Comparison of ENCODE assay signal across 16 cellular contexts in genomic region chr21:45421846-45422775, GRCh38. TPM values are rescaled to one million over a fixed set of nuclear protein-coding genes. Genes with fewer than 3 reads are reported as not detected.
A peak's percentile ranks its signal among the peaks of the same experiment; 100 is the strongest.
DNase-seq lines count a peak whose midpoint lies in the region; ATAC-seq and TF ChIP-seq lines count a peak whose summit lies in the region.
"Had no signal": no experiment of that assay in that cellular context is flagged by ENCODE, and none has a peak within 500 bp of the region (broad histone marks: within the 10 kb centered on the region; RNA-seq: fewer than 3 reads in every experiment).

No MANE protein-coding gene starts in this region.

- no peaks in the 10 kb centered on the region for H3K27me3 Mint-ChIP-seq in endodermal cell (ENCODE audit: insufficient read depth)
- H3K27me3 Mint-ChIP-seq in type B pancreatic cell: no peaks in the 10 kb centered on the region
- peaks cover 7% of the 10 kb centered on the region for H3K27me3 Mint-ChIP-seq in CD8-positive, alpha-beta T cell (ENCODE audit: low read depth)
- H3K27me3 Mint-ChIP-seq: activated CD8-positive, alpha-beta memory T cell treated with anti-CD3 and anti-CD28 coated beads, Interleukin-2, amount 10 ng/mL, durations not matched to agents 7 days and 5 days had no signal

- H3K4me3 Mint-ChIP-seq in endodermal cell: no peak overlapping the region
- peak overlapping the region; percentile 42 for H3K4me3 Mint-ChIP-seq in type B pancreatic cell
- H3K4me3 Mint-ChIP-seq in CD8-positive, alpha-beta T cell: no peak overlapping the region
- H3K4me3 Mint-ChIP-seq: activated CD8-positive, alpha-beta memory T cell treated with anti-CD3 and anti-CD28 coated beads, Interleukin-2, amount 10 ng/mL, durations not matched to agents 7 days and 5 days had no signal

- H3K27ac Mint-ChIP-seq in endodermal cell (peak overlapping the region; percentile 46), type B pancreatic cell (peak overlapping the region; percentile 54)
- no peak overlapping the region for H3K27ac Mint-ChIP-seq in CD8-positive, alpha-beta T cell
- H3K27ac Mint-ChIP-seq: activated CD8-positive, alpha-beta memory T cell treated with anti-CD3 and anti-CD28 coated beads, Interleukin-2, amount 10 ng/mL, durations not matched to agents 7 days and 5 days had no signal

- no peaks in the 10 kb centered on the region for H3K9me3 Mint-ChIP-seq in endodermal cell
- H3K9me3 Mint-ChIP-seq in type B pancreatic cell: no peaks in the 10 kb centered on the region
- H3K9me3 Mint-ChIP-seq in CD8-positive, alpha-beta T cell: no peaks in the 10 kb centered on the region

- H3K27ac ChIP-seq in Panc1 (ENCODE audit: low read length) (peak overlapping the region; percentile 93), endodermal cell (ENCODE audit: low read depth, low read length) (no peak overlapping the region), mesenchymal stem cell (ENCODE audit: low read length, poor library complexity, severe bottlenecking) (no peak overlapping the region), hepatocyte (no peak overlapping the region)
- no peak overlapping the region for H3K27ac ChIP-seq in CD8-positive, alpha-beta T cell (ENCODE audit: low read depth, low read length)
- H3K27ac ChIP-seq: SK-N-MC had no signal

- 90 to 93% methylated on average over 9 to 28 of the region's 28 CpGs for WGBS in endodermal cell (ENCODE audit: insufficient coverage in 1 of 2, insufficient read length in 1 of 2), 2 experiments
- WGBS in mesenchymal stem cell: 98% methylated on average over 28 of the region's 28 CpGs
- WGBS in hepatocyte (ENCODE audit: low lambda C conversion rate, missing lambda C conversion rate): 95% methylated on average over 27 of the region's 28 CpGs

- in situ Hi-C loops in Panc1 (cut with HindIII; ENCODE audit: low pct_unique_long_range_greater_than_20kb, low sequenced_read_pairs): no loop called here

- H3K14ac ChIP-seq in mesenchymal stem cell (ENCODE audit: low read length in 2 of 2): no peak overlapping the region

- H3K9ac ChIP-seq in endodermal cell (ENCODE audit: extremely low read depth, low read length, poor library complexity, severe bottlenecking) (no peak overlapping the region), mesenchymal stem cell (ENCODE audit: low read length) (no peak overlapping the region)

- BruUV-seq in Panc1 (replicated peaks; lab: Mats Ljungman, UMichigan): TSS peak; percentile 8

- no peak overlapping the region for H2BK120ac ChIP-seq in mesenchymal stem cell (ENCODE audit: low read depth, low read length)

- TF ChIP-seq CTCF in Panc1 (IDR thresholded peaks at IDR 0.05) (no peak), endodermal cell (conservative IDR thresholded peaks at IDR 0.05) (no peak), type B pancreatic cell (conservative IDR thresholded peaks at IDR 0.05) (no peak), hepatocyte (IDR thresholded peaks at IDR 0.05; ENCODE audit: poor library complexity) (no peak)
- TF ChIP-seq CTCF in CD8-positive, alpha-beta T cell (IDR thresholded peaks at IDR 0.05): no peak

- H3K27me3 ChIP-seq in Panc1 (ENCODE audit: control insufficient read depth, insufficient read depth, low read length) (no peaks in the 10 kb centered on the region), endodermal cell (ENCODE audit: control insufficient read depth, insufficient read depth, low read length, poor library complexity, severe bottlenecking) (no peaks in the 10 kb centered on the region), mesenchymal stem cell (ENCODE audit: control insufficient read depth in 1 of 2, insufficient read depth in 1 of 2, low read length in 2 of 2) (no peaks in the 10 kb centered on the region), hepatocyte (no peaks in the 10 kb centered on the region)
- no peaks in the 10 kb centered on the region for H3K27me3 ChIP-seq in CD8-positive, alpha-beta T cell (ENCODE audit: insufficient read depth, low read length)

- H3K79me1 ChIP-seq in mesenchymal stem cell (replicated peaks; ENCODE audit: low read length, poor library complexity, severe bottlenecking): no peaks in the 10 kb centered on the region

- H3K79me2 ChIP-seq in hepatocyte: peaks cover 77% of the 10 kb centered on the region

- no peaks in the 10 kb centered on the region for H4K20me1 ChIP-seq in hepatocyte (ENCODE audit: insufficient read depth, poor library complexity, severe bottlenecking)

- H3K4me3 ChIP-seq in Panc1 (ENCODE audit: low read depth in 2 of 2, low read length in 2 of 2) (no peak overlapping the region), endodermal cell (ENCODE audit: low read length) (no peak overlapping the region), mesenchymal stem cell (ENCODE audit: insufficient read depth in 1 of 2, low read depth in 1 of 2, low read length in 2 of 2) (no peak overlapping the region), hepatocyte (no peak overlapping the region)
- H3K4me3 ChIP-seq in CD8-positive, alpha-beta T cell (ENCODE audit: low read depth, low read length): no peak overlapping the region
- H3K4me3 ChIP-seq: lung, SK-N-MC had no signal

- peaks cover 6% of the 10 kb centered on the region for H3K4me1 Mint-ChIP-seq in endodermal cell
- peaks cover 30% of the 10 kb centered on the region for H3K4me1 Mint-ChIP-seq in type B pancreatic cell (ENCODE audit: unreplicated experiment)
- H3K4me1 Mint-ChIP-seq in CD8-positive, alpha-beta T cell (ENCODE audit: low read depth): peaks cover 3% of the 10 kb centered on the region
- H3K4me1 Mint-ChIP-seq: activated CD8-positive, alpha-beta memory T cell treated with anti-CD3 and anti-CD28 coated beads, Interleukin-2, amount 10 ng/mL, durations not matched to agents 7 days and 5 days had no signal

- H3K4ac ChIP-seq in mesenchymal stem cell (ENCODE audit: low read depth in 1 of 2, low read length in 2 of 2): no peak overlapping the region

- intact Hi-C loops in Panc1 (cut with micrococcal nuclease; ENCODE audit: unreplicated experiment): no loop called here
- intact Hi-C loops in CD8-positive, alpha-beta T cell (cut with DNase I, micrococcal nuclease): no loop called here

- H2BK5ac ChIP-seq in mesenchymal stem cell (ENCODE audit: low read depth, low read length, poor library complexity, severe bottlenecking): no peak overlapping the region

- H2AK5ac ChIP-seq in mesenchymal stem cell (ENCODE audit: low read length, severe bottlenecking): peak overlapping the region; percentile 28

- H3K4me1 ChIP-seq in Panc1 (ENCODE audit: control insufficient read depth, insufficient read depth, low read length): peaks cover 88% of the 10 kb centered on the region
- H3K4me1 ChIP-seq in endodermal cell (ENCODE audit: control insufficient read depth, insufficient read depth, low read length): no peaks in the 10 kb centered on the region
- peaks cover 92% of the 10 kb centered on the region for H3K4me1 ChIP-seq in mesenchymal stem cell (ENCODE audit: control insufficient read depth, insufficient read depth, low read depth, low read length)
- peaks cover 20% of the 10 kb centered on the region for H3K4me1 ChIP-seq in hepatocyte (ENCODE audit: insufficient read depth)
- no peaks in the 10 kb centered on the region for H3K4me1 ChIP-seq in CD8-positive, alpha-beta T cell (ENCODE audit: insufficient read depth, low read length)

- H3K9me3 ChIP-seq in Panc1 (ENCODE audit: control insufficient read depth, insufficient read depth, low read depth, low read length): no peaks in the 10 kb centered on the region
- no peaks in the 10 kb centered on the region for H3K9me3 ChIP-seq in endodermal cell (ENCODE audit: control insufficient read depth, low read length)
- no peaks in the 10 kb centered on the region for H3K9me3 ChIP-seq in mesenchymal stem cell (ENCODE audit: control insufficient read depth, low read length)
- no peaks in the 10 kb centered on the region for H3K9me3 ChIP-seq in hepatocyte (ENCODE audit: low read depth)
- H3K9me3 ChIP-seq in CD8-positive, alpha-beta T cell (ENCODE audit: low read length): no peaks in the 10 kb centered on the region

- no peak overlapping the region for H2AFZ ChIP-seq in mesenchymal stem cell (ENCODE audit: low read depth, low read length)
- no peak overlapping the region for H2AFZ ChIP-seq in hepatocyte

- H3K23ac ChIP-seq in mesenchymal stem cell (ENCODE audit: low read length in 2 of 2): no peak overlapping the region

- no peak for ATAC-seq in Panc1
- no peak for ATAC-seq in CD8-positive, alpha-beta T cell
- ATAC-seq: activated CD8-positive, alpha-beta memory T cell treated with anti-CD3 and anti-CD28 coated beads, Interleukin-2, amount 10 ng/mL, durations not matched to agents 7 days and 5 days; stimulated activated naive CD8-positive, alpha-beta T cell treated with anti-CD3 and anti-CD28 coated beads, Interleukin-15, Interleukin-2, amounts not matched to agents 100 U/mL and 50 U/mL, for 24 hours had no signal

- DNase-seq in Panc1 (ENCODE audit: low read depth, low spot score) (no peak), endodermal cell (peak; percentile 41), mesenchymal stem cell (no peak), type B pancreatic cell (ENCODE audit: extremely low spot score, unreplicated experiment) (no peak), hepatocyte (ENCODE audit: low spot score) (no peak), foreskin melanocyte (no peak)
- no peak for DNase-seq in CD8-positive, alpha-beta T cell
- DNase-seq: activated CD8-positive, alpha-beta memory T cell treated with anti-CD3 and anti-CD28 coated beads, Interleukin-2, amount 10 ng/mL, durations not matched to agents 7 days and 5 days; activated effector memory CD4-positive, alpha-beta T cell treated with anti-CD3 and anti-CD28 coated beads, Interleukin-2, amount 50 U/mL, for 16 hours; hippocampal formation; Karpas-422; NCI-H1436 treated with DMSO at 0.1 percent for 48 hours; NCI-H446; stimulated activated naive CD8-positive, alpha-beta T cell treated with anti-CD3 and anti-CD28 coated beads, Interleukin-15, Interleukin-2, amounts not matched to agents 100 U/mL and 50 U/mL, for 24 hours had no signal

- POLR2A ChIA-PET in Panc1 (lab: Charles Lee): interaction anchor here (0.6 kb wide), 1 partner anchor 10 kb away, joined by 4 read pairs; no protein-coding TSS in a partner anchor
- POLR2A ChIA-PET in CD8-positive, alpha-beta T cell (lab: Charles Lee): no interaction called here

- no peak overlapping the region for H2BK12ac ChIP-seq in mesenchymal stem cell (ENCODE audit: low read length in 2 of 2)

- peak overlapping the region; percentile 0 for H4K8ac ChIP-seq in mesenchymal stem cell (ENCODE audit: low read length)

- H3K36me3 ChIP-seq in Panc1 (ENCODE audit: control insufficient read depth, insufficient read depth, low read length): no peaks in the 10 kb centered on the region
- peaks cover 19% of the 10 kb centered on the region for H3K36me3 ChIP-seq in endodermal cell (ENCODE audit: control insufficient read depth, insufficient read depth, low read length)
- peaks cover 4 to 74% of the 10 kb centered on the region in 2 experiments for H3K36me3 ChIP-seq in mesenchymal stem cell (ENCODE audit: control insufficient read depth in 1 of 2, insufficient read depth in 2 of 2, low read depth in 1 of 2, low read length in 2 of 2)
- no peaks in the 10 kb centered on the region for H3K36me3 ChIP-seq in hepatocyte (replicated peaks; ENCODE audit: insufficient read depth, low read depth)
- no peaks in the 10 kb centered on the region for H3K36me3 ChIP-seq in CD8-positive, alpha-beta T cell (ENCODE audit: insufficient read depth, low read length)

- no peak overlapping the region for H3K4me2 ChIP-seq in mesenchymal stem cell (ENCODE audit: low read length, poor library complexity, severe bottlenecking)
- H3K4me2 ChIP-seq in hepatocyte: no peak overlapping the region

- CTCF ChIA-PET in Panc1 (lab: Charles Lee): no interaction called here
- CTCF ChIA-PET in CD8-positive, alpha-beta T cell (lab: Charles Lee): no interaction called here

- H3K9me2 ChIP-seq in hepatocyte (replicated peaks; ENCODE audit: insufficient read depth): no peaks in the 10 kb centered on the region

- H3K36me3 Mint-ChIP-seq in endodermal cell (ENCODE audit: low read depth) (peaks cover 5% of the 10 kb centered on the region), type B pancreatic cell (no peaks in the 10 kb centered on the region)
- no peaks in the 10 kb centered on the region for H3K36me3 Mint-ChIP-seq in CD8-positive, alpha-beta T cell
- H3K36me3 Mint-ChIP-seq: activated CD8-positive, alpha-beta memory T cell treated with anti-CD3 and anti-CD28 coated beads, Interleukin-2, amount 10 ng/mL, durations not matched to agents 7 days and 5 days had no signal

- no peak overlapping the region for H2BK15ac ChIP-seq in mesenchymal stem cell (ENCODE audit: low read depth, poor library complexity, severe bottlenecking)

- H4K91ac ChIP-seq in mesenchymal stem cell (ENCODE audit: low read length): no peak overlapping the region

- H3K18ac ChIP-seq in mesenchymal stem cell (ENCODE audit: low read depth in 1 of 2, low read length in 2 of 2): no peak overlapping the region

RNA-seq across cellular contexts. Expression of gene COL18A1, which starts 17.1 kb away (rescaled TPM):
- total RNA-seq in Panc1 (2021; ENCODE audit: unreplicated experiment) (676 TPM), endodermal cell (100 to 1,000 TPM; 332 to 398 TPM), type B pancreatic cell (ENCODE audit: low replicate concordance) (150 and 168 TPM in 2 replicates), hepatocyte (67.3 and 97.1 TPM in 2 replicates)
- 1,186 TPM for polyA plus RNA-seq in Panc1 (2012; ENCODE audit: insufficient read length)
- 216 TPM for polyA plus RNA-seq in endodermal cell (2013, experiment 1 of 2)
- polyA plus RNA-seq in endodermal cell (2013, experiment 2 of 2): 213 TPM
- 330 TPM for polyA plus RNA-seq in mesenchymal stem cell (2013, experiment 1 of 2)
- 322 TPM for polyA plus RNA-seq in mesenchymal stem cell (2013, experiment 2 of 2)
- polyA plus RNA-seq in hepatocyte: 140 and 178 TPM in 2 replicates
- total RNA-seq in CD8-positive, alpha-beta T cell: 10 to 100 TPM; 60.7 to 65.3 TPM
